In the genomic region with DNA sequence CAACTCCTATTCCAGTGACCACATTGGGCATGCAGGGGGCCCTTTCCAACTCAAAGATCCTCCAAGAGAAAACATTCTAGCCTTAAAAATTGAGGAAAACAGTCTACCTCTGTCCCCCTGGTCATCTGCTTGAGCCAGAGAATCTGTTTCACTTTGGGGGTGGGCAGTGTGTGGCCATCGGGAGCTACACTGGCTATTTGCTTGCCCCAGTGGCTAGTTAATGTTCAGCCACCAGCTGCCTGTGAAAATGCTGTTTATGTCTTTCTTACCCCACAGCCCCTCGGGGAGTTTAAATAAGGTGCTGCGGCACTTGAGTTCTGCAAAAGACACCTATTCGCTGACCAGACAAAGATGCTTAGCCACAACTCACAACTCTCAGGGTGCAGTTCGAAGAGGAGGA, we compare ENCODE assay signal across 22 cellular contexts. TPM values are rescaled to one million over a fixed set of nuclear protein-coding genes. Genes with fewer than 3 reads are reported as not detected.
"Had no signal": no experiment of that assay in that cellular context is flagged by ENCODE, and none has a peak within 500 bp of the region (broad histone marks: within the 10 kb centered on the region; RNA-seq: fewer than 3 reads in every experiment).

No MANE protein-coding gene starts in this region.

- H3K27me3 ChIP-seq: ascending aorta, brain microvascular endothelial cell, suprapubic skin, transverse colon, uterus had no signal

- H3K4me3 Mint-ChIP-seq: activated T-helper 17 cell treated with anti-CD3 and anti-CD28 coated beads, Interleukin-2, amount 50 U/mL, for 72 hours; immature natural killer cell; memory B cell; natural killer cell treated with Interleukin-12 subunit alpha and Interleukin-12 subunit beta and Interleukin-15 and Interleukin-18, amount 100 ng/mL, for 72 hours; stimulated activated naive CD8-positive, alpha-beta T cell treated with anti-CD3 and anti-CD28 coated beads, Interleukin-15, Interleukin-2, amounts not matched to agents 100 ng/mL and 50 ng/mL, for 24 hours; WTC11 had no signal

- H3K4me3 ChIP-seq: ascending aorta, suprapubic skin, transverse colon, uterus had no signal

- H3K27ac Mint-ChIP-seq: activated naive CD4-positive, alpha-beta T cell treated with anti-CD3 and anti-CD28 coated beads, Interleukin-2, amount 50 U/mL, for 72 hours; activated T-helper 17 cell treated with anti-CD3 and anti-CD28 coated beads, Interleukin-2, amount 50 U/mL, for 72 hours; immature natural killer cell; memory B cell; natural killer cell treated with Interleukin-12 subunit alpha and Interleukin-12 subunit beta and Interleukin-15 and Interleukin-18, amount 100 ng/mL, for 72 hours; progenitor cell of endocrine pancreas; stimulated activated naive CD8-positive, alpha-beta T cell treated with anti-CD3 and anti-CD28 coated beads, Interleukin-15, Interleukin-2, amounts not matched to agents 100 ng/mL and 50 ng/mL, for 24 hours; WTC11 had no signal

- H3K9me3 ChIP-seq: ascending aorta, suprapubic skin, transverse colon, uterus had no signal

- H3K36me3 Mint-ChIP-seq: activated naive CD4-positive, alpha-beta T cell treated with anti-CD3 and anti-CD28 coated beads, Interleukin-2, amount 50 U/mL, for 72 hours; immature natural killer cell; memory B cell; natural killer cell treated with Interleukin-12 subunit alpha and Interleukin-12 subunit beta and Interleukin-15 and Interleukin-18, amount 100 ng/mL, for 72 hours; WTC11 had no signal

- H3K27ac ChIP-seq: ascending aorta, brain microvascular endothelial cell, foreskin keratinocyte, suprapubic skin, transverse colon, uterus had no signal

- H3K4me1 ChIP-seq: ascending aorta, foreskin keratinocyte, suprapubic skin, uterus had no signal

- H3K4me1 Mint-ChIP-seq: immature natural killer cell, memory B cell had no signal

- ATAC-seq: activated naive CD4-positive, alpha-beta T cell treated with anti-CD3 and anti-CD28 coated beads, Interleukin-2, amount 50 U/mL, for 72 hours; activated T-helper 17 cell treated with anti-CD3 and anti-CD28 coated beads, Interleukin-2, amount 50 U/mL, for 72 hours; foreskin keratinocyte; natural killer cell treated with Interleukin-12 subunit alpha and Interleukin-12 subunit beta and Interleukin-15 and Interleukin-18, amount 100 ng/mL, for 72 hours had no signal

- H3K36me3 ChIP-seq: ascending aorta, brain microvascular endothelial cell, suprapubic skin, transverse colon, uterus had no signal

- H3K27me3 Mint-ChIP-seq: activated T-helper 17 cell treated with anti-CD3 and anti-CD28 coated beads, Interleukin-2, amount 50 U/mL, for 72 hours; stimulated activated naive CD8-positive, alpha-beta T cell treated with anti-CD3 and anti-CD28 coated beads, Interleukin-15, Interleukin-2, amounts not matched to agents 100 ng/mL and 50 ng/mL, for 24 hours had no signal

- DNase-seq: activated T-cell treated with anti-CD3 and anti-CD28 coated beads, Interleukin-2, amount 50 U/mL, for 1 hour; brain microvascular endothelial cell; caudate nucleus; dermis blood vessel endothelial cell; effector memory CD4-positive, alpha-beta T cell; foreskin keratinocyte; immature natural killer cell; right cardiac atrium; stimulated activated CD4-positive, alpha-beta T cell treated with anti-CD3 and anti-CD28 coated beads, Interleukin-12 subunit alpha, Interleukin-12 subunit beta, amount 100 ng/mL, for 4 hours; transverse colon; uterus had no signal

- FAIRE-seq: TTC549 had no signal

- H3K9me3 Mint-ChIP-seq: activated naive CD4-positive, alpha-beta T cell treated with anti-CD3 and anti-CD28 coated beads, Interleukin-2, amount 50 U/mL, for 72 hours; activated T-helper 17 cell treated with anti-CD3 and anti-CD28 coated beads, Interleukin-2, amount 50 U/mL, for 72 hours; immature natural killer cell; memory B cell; natural killer cell treated with Interleukin-12 subunit alpha and Interleukin-12 subunit beta and Interleukin-15 and Interleukin-18, amount 100 ng/mL, for 72 hours; stimulated activated naive CD8-positive, alpha-beta T cell treated with anti-CD3 and anti-CD28 coated beads, Interleukin-15, Interleukin-2, amounts not matched to agents 100 ng/mL and 50 ng/mL, for 24 hours; WTC11 had no signal

RNA-seq across cellular contexts. Expression of a gene that starts 43.4 kb away (rescaled TPM):
- total RNA-seq: dermis blood vessel endothelial cell, glomerular endothelial cell had no signal
